ENCODE assay signal across 9 cellular contexts in the genomic region with DNA sequence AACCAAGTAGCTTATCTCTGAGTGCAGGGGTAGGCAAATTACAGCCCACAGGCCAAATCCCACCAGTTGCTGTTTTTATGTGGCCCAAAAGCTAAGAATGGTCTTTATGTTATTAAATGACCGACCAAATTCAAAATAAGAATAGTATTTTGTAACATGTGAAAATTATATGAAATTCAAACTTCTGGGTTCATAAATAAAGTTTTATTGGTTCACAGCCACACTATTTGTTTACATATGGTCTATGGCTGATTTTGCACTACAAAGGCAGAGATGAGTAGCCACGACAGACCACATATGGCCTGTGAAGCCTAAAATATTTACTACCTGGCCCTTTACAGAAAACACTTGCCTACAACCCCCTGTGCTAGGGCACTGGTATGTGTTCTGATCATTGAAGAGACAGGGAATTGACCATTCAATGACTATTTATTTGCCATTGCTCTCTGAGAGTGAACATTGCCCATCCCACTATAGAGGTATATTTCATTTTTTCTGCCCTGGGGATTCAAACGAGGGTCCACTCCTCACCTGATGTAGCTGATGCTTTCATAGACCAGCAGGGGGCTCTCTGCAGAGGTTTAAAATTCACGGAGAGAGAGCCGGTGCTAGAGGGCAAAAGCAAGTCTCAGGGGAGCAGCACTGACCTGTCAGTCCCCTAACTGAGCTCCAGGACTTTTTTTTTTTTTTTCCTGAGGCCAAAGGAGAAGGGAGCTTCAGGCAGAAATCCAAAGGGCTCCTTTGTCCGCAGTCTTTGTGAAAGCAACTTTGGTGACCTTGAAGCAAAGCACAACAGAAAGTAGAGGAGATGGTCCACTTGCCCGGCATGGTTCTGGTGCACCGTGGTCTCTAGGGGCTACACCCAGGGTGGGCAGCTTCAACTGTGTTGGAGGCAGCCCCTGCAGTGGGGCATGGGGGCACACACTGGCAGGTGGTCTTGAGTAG. TPM values are rescaled to one million over a fixed set of nuclear protein-coding genes. Genes with fewer than 3 reads are reported as not detected.
DNase-seq lines count a peak whose midpoint lies in the region; ATAC-seq and TF ChIP-seq lines count a peak whose summit lies in the region.
"Had no signal": no experiment of that assay in that cellular context is flagged by ENCODE, and none has a peak within 500 bp of the region (broad histone marks: within the 10 kb centered on the region; RNA-seq: fewer than 3 reads in every experiment).

No MANE protein-coding gene starts in this region.

- peak; percentile 74 for ATAC-seq in memory B cell (ENCODE audit: low read depth)
- ATAC-seq in HG03095 (IDR thresholded peaks at IDR 0.05; ENCODE audit: unreplicated experiment) = no peak
- no peak for ATAC-seq in HG03159 (IDR thresholded peaks at IDR 0.05; ENCODE audit: unreplicated experiment)

- H3K4me1 Mint-ChIP-seq in chondrocyte (ENCODE audit: low read depth) (peaks cover 12% of the 10 kb centered on the region), memory B cell (peaks cover 2% of the 10 kb centered on the region)

- no peak overlapping the region for H3K4me3 Mint-ChIP-seq in chondrocyte (ENCODE audit: unreplicated experiment)
- no peak overlapping the region for H3K4me3 Mint-ChIP-seq in memory B cell
- H3K4me3 Mint-ChIP-seq: central memory CD8-positive, alpha-beta T cell had no signal

- no peaks in the 10 kb centered on the region for H3K9me3 Mint-ChIP-seq in chondrocyte (ENCODE audit: low read depth)
- H3K9me3 Mint-ChIP-seq in memory B cell = no peaks in the 10 kb centered on the region
- H3K9me3 Mint-ChIP-seq: central memory CD8-positive, alpha-beta T cell had no signal

- H3K36me3 Mint-ChIP-seq in chondrocyte (ENCODE audit: low read depth) (no peaks in the 10 kb centered on the region), memory B cell (no peaks in the 10 kb centered on the region)

- TF ChIP-seq CTCF in chondrocyte (IDR thresholded peaks at IDR 0.05) = peak; percentile 83

- DNase-seq in activated gamma-delta T cell treated with Interleukin-2 at 50 U/mL for 16 hours (peak; percentile 28), activated gamma-delta T cell (lab: John Stamatoyannopoulos, UW) (no peak), NCI-H1105 treated with DMSO at 0.1 percent for 48 hours (lab: John Stamatoyannopoulos, UW) (peak; percentile 51), T-helper 9 cell (peak; percentile 10), chondrocyte (ENCODE audit: low spot score) (no peak), memory B cell (ENCODE audit: low spot score in 2 of 2) (peak; percentile 19 to 32)

- H3K27me3 Mint-ChIP-seq in chondrocyte (ENCODE audit: low read depth) (peaks cover 14% of the 10 kb centered on the region), memory B cell (peaks cover 6% of the 10 kb centered on the region)

- no peak overlapping the region for H3K27ac Mint-ChIP-seq in chondrocyte (ENCODE audit: unreplicated experiment)
- H3K27ac Mint-ChIP-seq in memory B cell = no peak overlapping the region

RNA-seq across cellular contexts. Expression of gene GNL2, which starts 7.3 kb away (rescaled TPM):
- 47.6 to 57.4 TPM (median 48.5 TPM) in 3 replicates for total RNA-seq in chondrocyte

RNA-seq across cellular contexts. Expression of gene RSPO1, which starts 31.7 kb away (rescaled TPM):
- total RNA-seq in chondrocyte = not detected in 3 replicates

RNA-seq across cellular contexts. Expression of gene DNALI1, which starts 46.3 kb away (rescaled TPM):
- 3.5 to 5.7 TPM (median 3.9 TPM) in 3 replicates for total RNA-seq in chondrocyte

RNA-seq across cellular contexts. Expression of gene SNIP1, which starts 48.9 kb away (rescaled TPM):
- total RNA-seq in chondrocyte = 15.1 to 17.5 TPM (median 15.6 TPM) in 3 replicates

Comparison
In these comparisons a context has a peak if more than half of its experiments do, and no peak if none do; other contexts are left out.
1. DNase-seq: peak in activated gamma-delta T cell treated with Interleukin-2 at 50 U/mL for 16 hours (single experiment), NCI-H1105 treated with DMSO at 0.1 percent for 48 hours (single experiment), T-helper 9 cell (single experiment) and memory B cell (2 of 2); none in activated gamma-delta T cell (single experiment) and chondrocyte (single experiment).